8 cellular contexts compared by ENCODE assay signal in genomic region chr12:51951199-51951842, GRCh38. TPM values are rescaled to one million over a fixed set of nuclear protein-coding genes. Genes with fewer than 3 reads are reported as not detected.
DNase-seq lines count a peak whose midpoint lies in the region; TF ChIP-seq lines count a peak whose summit lies in the region.

Gene ACVR1B (plus strand): TSS chr12:51951699. CDS start chr12:51951744, 45 bp downstream.

- H3K27me3 Mint-ChIP-seq in activated naive CD8-positive, alpha-beta T cell, result no peaks in the 10 kb centered on the region
- H3K27me3 Mint-ChIP-seq in glutamatergic neuron (ENCODE audit: unreplicated experiment), result peaks cover 3% of the 10 kb centered on the region

- peaks cover 10% of the 10 kb centered on the region for H3K27me3 ChIP-seq in osteoblast (ENCODE audit: insufficient read depth, low read length)

- H3K36me3 Mint-ChIP-seq in activated naive CD8-positive, alpha-beta T cell, result no peaks in the 10 kb centered on the region
- H3K36me3 Mint-ChIP-seq in glutamatergic neuron (ENCODE audit: unreplicated experiment), result peaks cover 4% of the 10 kb centered on the region

- peak within 1 kb of the TSS; percentile 97 for H3K4me3 Mint-ChIP-seq in activated naive CD8-positive, alpha-beta T cell
- peak within 1 kb of the TSS; percentile 94 for H3K4me3 Mint-ChIP-seq in glutamatergic neuron (ENCODE audit: unreplicated experiment)

- peaks cover 16% of the 10 kb centered on the region for H4K20me1 ChIP-seq in osteoblast (ENCODE audit: insufficient read depth, low read length)

- DNase-seq in EL (peak; percentile 91), HFF-Myc (ENCODE audit: extremely low read depth, low read depth) (no peak), NCI-H1105 treated with DMSO at 0.1 percent for 48 hours (lab: John Stamatoyannopoulos, UW) (peak; percentile 74), SKM-1 (lab: John Stamatoyannopoulos, UW; ENCODE audit: unreplicated experiment) (peak; percentile 22), glutamatergic neuron (peak; percentile 89), osteoblast (ENCODE audit: insufficient read length, low spot score, missing footprints) (peak; percentile 98)

- no peaks in the 10 kb centered on the region for H3K9me3 ChIP-seq in osteoblast (ENCODE audit: low read depth, low read length)

- H2AFZ ChIP-seq in osteoblast (ENCODE audit: low read length), result peak within 1 kb of the TSS; percentile 93

- H3K27ac ChIP-seq in osteoblast (ENCODE audit: low read depth, low read length), result peak within 1 kb of the TSS; percentile 70
- H3K27ac ChIP-seq in temporal lobe (ENCODE audit: low read depth, low read length), result peak within 1 kb of the TSS; percentile 83

- H3K79me2 ChIP-seq in osteoblast (ENCODE audit: insufficient read depth, low read length), result peaks cover 45% of the 10 kb centered on the region

- no peaks in the 10 kb centered on the region for H3K9me3 Mint-ChIP-seq in activated naive CD8-positive, alpha-beta T cell (ENCODE audit: low read depth)
- peaks cover 9% of the 10 kb centered on the region for H3K9me3 Mint-ChIP-seq in glutamatergic neuron (ENCODE audit: unreplicated experiment)

- H3K4me2 ChIP-seq in osteoblast (ENCODE audit: insufficient read depth, low read length), result peak within 1 kb of the TSS; percentile 94

- no peaks in the 10 kb centered on the region for H3K36me3 ChIP-seq in osteoblast (ENCODE audit: insufficient read depth, low read length)

- peaks cover 46% of the 10 kb centered on the region for H3K4me1 Mint-ChIP-seq in activated naive CD8-positive, alpha-beta T cell (ENCODE audit: low read depth)
- H3K4me1 Mint-ChIP-seq in glutamatergic neuron (ENCODE audit: low read depth, unreplicated experiment), result peaks cover 31% of the 10 kb centered on the region

- peaks cover 26% of the 10 kb centered on the region for H3K4me1 ChIP-seq in osteoblast (ENCODE audit: insufficient read depth, low read length)

- H3K27ac Mint-ChIP-seq in activated naive CD8-positive, alpha-beta T cell, result peak within 1 kb of the TSS; percentile 74
- H3K27ac Mint-ChIP-seq in glutamatergic neuron (ENCODE audit: unreplicated experiment), result peak within 1 kb of the TSS; percentile 90

- H3K4me3 ChIP-seq in HFF-Myc (replicated peaks; ENCODE audit: low read depth, low read length), result peak within 1 kb of the TSS; percentile 90
- H3K4me3 ChIP-seq in osteoblast (ENCODE audit: insufficient read depth, low read length), result peak within 1 kb of the TSS; percentile 86

- TF ChIP-seq CTCF in HFF-Myc (IDR thresholded peaks at IDR 0.05; ENCODE audit: low read depth, low read length, missing control alignments) (no peak), glutamatergic neuron (IDR thresholded peaks at IDR 0.05; ENCODE audit: partially characterized antibody, unreplicated experiment) (no peak), osteoblast (IDR thresholded peaks at IDR 0.05; ENCODE audit: extremely low read depth, low read depth, low read length) (no peak)

RNA-seq across cellular contexts. Expression of gene ACVR1B, which starts in this region (rescaled TPM):
- 50.2 TPM for total RNA-seq in glutamatergic neuron (ENCODE audit: unreplicated experiment)
- 10.5 and 13.0 TPM in 2 replicates for total RNA-seq in osteoblast
- 43.3 TPM for total RNA-seq in temporal lobe
